In the genomic region with DNA sequence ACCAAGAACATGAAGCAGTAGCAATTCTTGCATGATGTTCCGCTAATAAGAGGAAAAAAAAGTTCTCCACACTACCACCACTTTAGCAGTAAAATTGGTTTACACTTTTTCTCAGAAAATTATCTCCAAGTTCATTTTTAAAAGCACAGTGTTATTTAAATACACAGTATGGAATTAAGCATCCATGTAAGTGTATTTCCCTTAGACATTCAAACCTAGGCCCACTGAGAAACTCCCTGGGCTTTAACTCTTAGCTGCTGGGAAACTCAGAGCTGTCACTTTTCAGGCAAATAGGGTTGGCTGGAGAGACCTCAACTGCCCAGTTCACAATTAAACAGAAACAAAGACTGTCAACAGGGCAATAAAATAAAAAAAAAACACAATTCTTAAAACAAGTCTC, we compare ENCODE assay signal across 1 cellular context.
TF ChIP-seq lines count a peak whose summit lies in the region.

No MANE protein-coding gene starts in this region.

TF ChIP-seq in GM23338, 12 proteins besides CTCF, POLR2A, EP300 and RAD21 (continued from another document):
- TF ChIP-seq, protein P1, sequence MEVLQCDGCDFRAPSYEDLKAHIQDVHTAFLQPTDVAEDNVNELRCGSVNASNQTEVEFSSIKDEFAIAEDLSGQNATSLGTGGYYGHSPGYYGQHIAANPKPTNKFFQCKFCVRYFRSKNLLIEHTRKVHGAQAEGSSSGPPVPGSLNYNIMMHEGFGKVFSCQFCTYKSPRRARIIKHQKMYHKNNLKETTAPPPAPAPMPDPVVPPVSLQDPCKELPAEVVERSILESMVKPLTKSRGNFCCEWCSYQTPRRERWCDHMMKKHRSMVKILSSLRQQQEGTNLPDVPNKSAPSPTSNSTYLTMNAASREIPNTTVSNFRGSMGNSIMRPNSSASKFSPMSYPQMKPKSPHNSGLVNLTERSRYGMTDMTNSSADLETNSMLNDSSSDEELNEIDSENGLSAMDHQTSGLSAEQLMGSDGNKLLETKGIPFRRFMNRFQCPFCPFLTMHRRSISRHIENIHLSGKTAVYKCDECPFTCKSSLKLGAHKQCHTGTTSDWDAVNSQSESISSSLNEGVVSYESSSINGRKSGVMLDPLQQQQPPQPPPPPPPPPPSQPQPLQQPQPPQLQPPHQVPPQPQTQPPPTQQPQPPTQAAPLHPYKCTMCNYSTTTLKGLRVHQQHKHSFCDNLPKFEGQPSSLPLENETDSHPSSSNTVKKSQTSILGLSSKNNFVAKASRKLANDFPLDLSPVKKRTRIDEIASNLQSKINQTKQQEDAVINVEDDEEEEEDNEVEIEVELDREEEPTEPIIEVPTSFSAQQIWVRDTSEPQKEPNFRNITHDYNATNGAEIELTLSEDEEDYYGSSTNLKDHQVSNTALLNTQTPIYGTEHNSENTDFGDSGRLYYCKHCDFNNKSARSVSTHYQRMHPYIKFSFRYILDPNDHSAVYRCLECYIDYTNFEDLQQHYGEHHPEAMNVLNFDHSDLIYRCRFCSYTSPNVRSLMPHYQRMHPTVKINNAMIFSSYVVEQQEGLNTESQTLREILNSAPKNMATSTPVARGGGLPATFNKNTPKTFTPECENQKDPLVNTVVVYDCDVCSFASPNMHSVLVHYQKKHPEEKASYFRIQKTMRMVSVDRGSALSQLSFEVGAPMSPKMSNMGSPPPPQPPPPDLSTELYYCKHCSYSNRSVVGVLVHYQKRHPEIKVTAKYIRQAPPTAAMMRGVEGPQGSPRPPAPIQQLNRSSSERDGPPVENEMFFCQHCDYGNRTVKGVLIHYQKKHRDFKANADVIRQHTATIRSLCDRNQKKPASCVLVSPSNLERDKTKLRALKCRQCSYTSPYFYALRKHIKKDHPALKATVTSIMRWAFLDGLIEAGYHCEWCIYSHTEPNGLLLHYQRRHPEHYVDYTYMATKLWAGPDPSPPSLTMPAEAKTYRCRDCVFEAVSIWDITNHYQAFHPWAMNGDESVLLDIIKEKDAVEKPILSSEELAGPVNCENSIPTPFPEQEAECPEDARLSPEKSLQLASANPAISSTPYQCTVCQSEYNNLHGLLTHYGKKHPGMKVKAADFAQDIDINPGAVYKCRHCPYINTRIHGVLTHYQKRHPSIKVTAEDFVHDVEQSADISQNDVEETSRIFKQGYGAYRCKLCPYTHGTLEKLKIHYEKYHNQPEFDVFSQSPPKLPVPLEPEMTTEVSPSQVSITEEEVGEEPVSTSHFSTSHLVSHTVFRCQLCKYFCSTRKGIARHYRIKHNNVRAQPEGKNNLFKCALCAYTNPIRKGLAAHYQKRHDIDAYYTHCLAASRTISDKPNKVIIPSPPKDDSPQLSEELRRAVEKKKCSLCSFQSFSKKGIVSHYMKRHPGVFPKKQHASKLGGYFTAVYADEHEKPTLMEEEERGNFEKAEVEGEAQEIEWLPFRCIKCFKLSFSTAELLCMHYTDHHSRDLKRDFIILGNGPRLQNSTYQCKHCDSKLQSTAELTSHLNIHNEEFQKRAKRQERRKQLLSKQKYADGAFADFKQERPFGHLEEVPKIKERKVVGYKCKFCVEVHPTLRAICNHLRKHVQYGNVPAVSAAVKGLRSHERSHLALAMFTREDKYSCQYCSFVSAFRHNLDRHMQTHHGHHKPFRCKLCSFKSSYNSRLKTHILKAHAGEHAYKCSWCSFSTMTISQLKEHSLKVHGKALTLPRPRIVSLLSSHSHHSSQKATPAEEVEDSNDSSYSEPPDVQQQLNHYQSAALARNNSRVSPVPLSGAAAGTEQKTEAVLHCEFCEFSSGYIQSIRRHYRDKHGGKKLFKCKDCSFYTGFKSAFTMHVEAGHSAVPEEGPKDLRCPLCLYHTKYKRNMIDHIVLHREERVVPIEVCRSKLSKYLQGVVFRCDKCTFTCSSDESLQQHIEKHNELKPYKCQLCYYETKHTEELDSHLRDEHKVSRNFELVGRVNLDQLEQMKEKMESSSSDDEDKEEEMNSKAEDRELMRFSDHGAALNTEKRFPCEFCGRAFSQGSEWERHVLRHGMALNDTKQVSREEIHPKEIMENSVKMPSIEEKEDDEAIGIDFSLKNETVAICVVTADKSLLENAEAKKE (CRISPR knock-in tag; IDR thresholded peaks at IDR 0.05) = no peak
- TF ChIP-seq NANOG (IDR thresholded peaks at IDR 0.05; ENCODE audit: borderline replicate concordance) (no peak), EZH2 (IDR thresholded peaks at IDR 0.05; ENCODE audit: low read depth, unreplicated experiment) (no peak), EZH2phosphoT487 (IDR thresholded peaks at IDR 0.05; ENCODE audit: unreplicated experiment) (no peak), ZNF114 (CRISPR knock-in tag; IDR thresholded peaks at IDR 0.05) (no peak)
TF ChIP-seq in GM23338: peak in this region for 0.
